Comparison of ENCODE assay signal across 8 cellular contexts in the genomic region with DNA sequence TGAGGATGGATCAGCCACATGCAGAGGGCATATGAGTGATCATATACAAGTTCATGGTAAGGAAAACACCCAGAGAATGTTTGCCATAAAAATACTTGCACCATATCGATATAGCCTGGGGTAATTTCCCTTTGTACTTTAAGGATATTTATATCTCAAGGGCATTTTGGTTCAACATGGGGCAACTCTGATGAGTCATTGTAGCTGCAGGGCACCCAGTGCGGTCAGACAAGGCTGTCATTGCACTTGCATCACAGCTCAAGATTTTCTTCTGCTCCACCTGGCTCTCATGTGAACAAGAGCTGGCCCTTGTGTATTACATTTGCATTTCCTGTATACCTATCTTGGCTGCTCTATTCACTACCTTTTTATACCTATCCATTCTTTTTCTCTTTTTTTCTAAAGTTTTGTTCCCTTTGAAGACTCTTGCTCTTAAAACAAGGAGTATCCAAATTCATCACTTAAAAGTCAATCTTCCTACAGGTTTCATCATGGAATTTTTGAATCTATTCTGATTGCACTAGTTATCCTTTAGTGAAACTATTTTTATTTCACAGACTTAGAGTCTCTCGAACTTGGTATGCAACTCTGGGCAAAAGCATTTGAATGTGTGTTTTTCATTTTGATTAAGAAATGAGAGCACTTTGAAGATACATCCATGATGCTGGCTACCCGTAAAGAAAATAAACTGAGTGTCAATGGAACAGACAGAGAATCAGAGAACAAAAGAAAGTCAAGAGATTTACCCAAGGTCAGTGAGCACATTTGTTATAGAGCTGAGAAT.
DNase-seq lines count a peak whose midpoint lies in the region; ATAC-seq lines count a peak whose summit lies in the region.

No MANE protein-coding gene starts in this region.

- no peak for ATAC-seq in HG02938 (IDR thresholded peaks at IDR 0.05; ENCODE audit: unreplicated experiment)

- peak; percentile 31 for DNase-seq in COLO668 (lab: John Stamatoyannopoulos, UW; ENCODE audit: unreplicated experiment)
- DNase-seq in GOT3 (lab: John Stamatoyannopoulos, UW) = peak; percentile 43
- peak; percentile 84 for DNase-seq in NCI-H69 (lab: John Stamatoyannopoulos, UW)
- peak; percentile 67 for DNase-seq in fibroblast of the conjunctiva (ENCODE audit: low read depth)
- DNase-seq in 8988T = no peak
- DNase-seq in NCI-H1436 (lab: John Stamatoyannopoulos, UW) = no peak
- no peak for DNase-seq in germinal center (ENCODE audit: low spot score)

Comparison
In these comparisons a context has a peak if more than half of its experiments do, and no peak if none do; other contexts are left out.
1. DNase-seq: peak in COLO668 (single experiment), GOT3 (single experiment), NCI-H69 (single experiment) and fibroblast of the conjunctiva (single experiment); none in 8988T (single experiment), NCI-H1436 (single experiment) and germinal center (single experiment).